ENCODE assay signal across 13 cellular contexts in the genomic region with DNA sequence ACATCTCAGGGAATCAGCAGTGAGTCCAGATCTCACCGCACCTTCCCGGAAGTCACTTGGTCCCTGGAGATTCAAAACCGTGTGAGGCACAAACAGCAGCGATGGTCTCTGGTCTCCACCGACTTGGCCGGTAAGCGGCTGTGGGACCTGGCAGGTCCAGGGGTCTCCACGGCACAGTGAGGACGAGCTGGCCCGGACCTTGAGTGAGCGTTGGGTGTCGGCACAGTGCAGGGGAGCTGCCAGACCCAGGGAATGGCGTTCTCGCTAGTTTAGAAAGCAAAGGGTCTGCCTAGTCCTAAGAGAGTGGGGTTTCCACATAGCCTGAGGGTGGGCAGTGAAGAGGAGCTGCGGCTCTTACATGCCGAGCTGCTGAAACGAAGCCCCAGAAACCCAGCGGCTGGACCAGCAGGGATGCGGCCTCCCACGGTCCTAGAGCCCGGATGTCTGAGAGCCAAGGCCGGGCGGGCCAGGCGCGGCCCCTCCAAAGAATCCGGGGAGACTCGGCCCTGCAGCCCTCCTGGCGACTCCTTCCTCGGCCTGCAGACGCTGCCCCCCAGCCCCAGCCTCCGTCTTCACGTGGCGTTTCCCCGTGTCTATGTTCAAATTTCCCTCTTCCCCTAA.
DNase-seq lines count a peak whose midpoint lies in the region; ATAC-seq and TF ChIP-seq lines count a peak whose summit lies in the region.
"Had no signal": no experiment of that assay in that cellular context is flagged by ENCODE, and none has a peak within 500 bp of the region (broad histone marks: within the 10 kb centered on the region; RNA-seq: fewer than 3 reads in every experiment).

No MANE protein-coding gene starts in this region.

- H3K27me3 Mint-ChIP-seq in osteocyte (ENCODE audit: unreplicated experiment): no peaks in the 10 kb centered on the region
- peaks cover 36% of the 10 kb centered on the region for H3K27me3 Mint-ChIP-seq in chondrocyte (ENCODE audit: low read depth)
- H3K27me3 Mint-ChIP-seq: CD4-positive, CD25-positive, alpha-beta regulatory T cell had no signal

- no peak for TF ChIP-seq EP300 in esophagus muscularis mucosa (IDR thresholded peaks at IDR 0.05)

- H3K4me3 Mint-ChIP-seq in osteocyte (ENCODE audit: unreplicated experiment) (no peak overlapping the region), chondrocyte (ENCODE audit: unreplicated experiment) (no peak overlapping the region)
- H3K4me3 Mint-ChIP-seq: CD4-positive, CD25-positive, alpha-beta regulatory T cell; H9 had no signal

- H3K27ac ChIP-seq in esophagus muscularis mucosa (replicated peaks in 1 of 4): no peak overlapping the region
- H3K27ac ChIP-seq: 22Rv1; BLaER1 treated with 17β-estradiol and CSF1 and Interleukin-3, amounts not matched to agents 10 nM and 100 nM had no signal

- H3K9me3 ChIP-seq in esophagus muscularis mucosa: no peaks in the 10 kb centered on the region
- H3K9me3 ChIP-seq: BLaER1 treated with 17β-estradiol and CSF1 and Interleukin-3, amounts not matched to agents 10 nM and 100 nM had no signal

- no peak overlapping the region for H3K4me3 ChIP-seq in H7 (ENCODE audit: insufficient read depth, low read depth, low read length)
- no peak overlapping the region for H3K4me3 ChIP-seq in esophagus muscularis mucosa
- H3K4me3 ChIP-seq: BLaER1 treated with 17β-estradiol and CSF1 and Interleukin-3, amounts not matched to agents 10 nM and 100 nM had no signal

- no peak for ATAC-seq in HG02870 (IDR thresholded peaks at IDR 0.05; ENCODE audit: unreplicated experiment)

- no peak overlapping the region for H3K27ac Mint-ChIP-seq in osteocyte (ENCODE audit: unreplicated experiment)
- no peak overlapping the region for H3K27ac Mint-ChIP-seq in chondrocyte (ENCODE audit: unreplicated experiment)
- H3K27ac Mint-ChIP-seq: CD4-positive, CD25-positive, alpha-beta regulatory T cell; H9 had no signal

- H3K4me1 Mint-ChIP-seq in osteocyte (ENCODE audit: unreplicated experiment): no peaks in the 10 kb centered on the region
- peaks cover 6% of the 10 kb centered on the region for H3K4me1 Mint-ChIP-seq in chondrocyte (ENCODE audit: low read depth)
- H3K4me1 Mint-ChIP-seq: CD4-positive, CD25-positive, alpha-beta regulatory T cell had no signal

- TF ChIP-seq POLR2A in esophagus muscularis mucosa (IDR thresholded peaks at IDR 0.05; ENCODE audit: low read depth): no peak

- H3K36me3 ChIP-seq in H7 (replicated peaks; ENCODE audit: control insufficient read depth, insufficient read depth, low read length) (no peaks in the 10 kb centered on the region), esophagus muscularis mucosa (no peaks in the 10 kb centered on the region)
- H3K36me3 ChIP-seq: BLaER1 treated with 17β-estradiol and CSF1 and Interleukin-3, amounts not matched to agents 10 nM and 100 nM had no signal

- H3K36me3 Mint-ChIP-seq in osteocyte (ENCODE audit: unreplicated experiment) (no peaks in the 10 kb centered on the region), chondrocyte (ENCODE audit: low read depth) (no peaks in the 10 kb centered on the region)

- H3K27me3 ChIP-seq in H7 (ENCODE audit: control insufficient read depth, insufficient read depth, low read length): no peaks in the 10 kb centered on the region
- H3K27me3 ChIP-seq in esophagus muscularis mucosa: peaks cover 0 to 50% (median 2%) of the 10 kb centered on the region in 4 donors

- WGBS in esophagus muscularis mucosa: 81% methylated on average over 33 of the region's 34 CpGs

- no peak for TF ChIP-seq CTCF in esophagus muscularis mucosa (IDR thresholded peaks at IDR 0.05)
- no peak for TF ChIP-seq CTCF in osteocyte (IDR thresholded peaks at IDR 0.05)
- no peak for TF ChIP-seq CTCF in chondrocyte (IDR thresholded peaks at IDR 0.05)

- intact Hi-C loops in esophagus muscularis mucosa (cut with DNase I): no loop called here

- peak; percentile 33 for DNase-seq in activated CD8-positive, alpha-beta memory T cell treated with anti-CD3 and anti-CD28 coated beads for 24 hours
- DNase-seq in activated CD8-positive, alpha-beta memory T cell treated with anti-CD3 and anti-CD28 coated beads, Interleukin-2, amount 50 U/mL, for 48 hours: no peak
- DNase-seq in H7 (peak; percentile 64), esophagus muscularis mucosa (ENCODE audit: extremely low spot score) (peak; percentile 74), osteocyte (ENCODE audit: extremely low spot score, unreplicated experiment) (peak; percentile 82), T-helper 1 cell (no peak), chondrocyte (ENCODE audit: low spot score) (no peak)
- DNase-seq: AML-193; CD4-positive, CD25-positive, alpha-beta regulatory T cell; H9 had no signal

- no peaks in the 10 kb centered on the region for H3K9me3 Mint-ChIP-seq in osteocyte (ENCODE audit: unreplicated experiment)
- H3K9me3 Mint-ChIP-seq in chondrocyte (ENCODE audit: low read depth): no peaks in the 10 kb centered on the region
- H3K9me3 Mint-ChIP-seq: CD4-positive, CD25-positive, alpha-beta regulatory T cell; H9 had no signal

- H3K4me1 ChIP-seq in esophagus muscularis mucosa: peaks cover 0 to 17% (median 11%) of the 10 kb centered on the region in 4 donors

Comparison
In these comparisons a context has a peak if more than half of its experiments do, and no peak if none do; other contexts are left out.
1. DNase-seq: peak in activated CD8-positive, alpha-beta memory T cell treated with anti-CD3 and anti-CD28 coated beads for 24 hours (single experiment), H7 (single experiment), esophagus muscularis mucosa (single experiment) and osteocyte (single experiment); none in activated CD8-positive, alpha-beta memory T cell treated with anti-CD3 and anti-CD28 coated beads, Interleukin-2, amount 50 U/mL, for 48 hours (single experiment), T-helper 1 cell (0 of 5) and chondrocyte (single experiment).